In genomic region chr2:128264881-128265607, GRCh38 we compare ENCODE assay signal across 23 cellular contexts.
"Had no signal": no experiment of that assay in that cellular context is flagged by ENCODE, and none has a peak within 500 bp of the region (broad histone marks: within the 10 kb centered on the region; RNA-seq: fewer than 3 reads in every experiment).

No MANE protein-coding gene starts in this region.

- H3K27me3 ChIP-seq: body of pancreas, foreskin keratinocyte, vagina had no signal

- H3K4me3 Mint-ChIP-seq: activated CD4-positive, alpha-beta memory T cell treated with anti-CD3 and anti-CD28 coated beads, Interleukin-2, amount 10 ng/mL, durations not matched to agents 7 days and 5 days; activated CD4-positive, alpha-beta T cell treated with anti-CD3 and anti-CD28 coated beads, Interleukin-2, amount 10 ng/mL, durations not matched to agents 24 days and 14 days; activated naive CD8-positive, alpha-beta T cell treated with anti-CD3 and anti-CD28 coated beads, Interleukin-2, amount 50 U/mL, for 24 hours; dendritic cell treated with granulocyte-macrophage colony-stimulating factor and Interleukin-4, amounts not matched to agents 40 ng/mL and 50 ng/mL, for 4 days; naive thymus-derived CD4-positive, alpha-beta T cell; stimulated activated naive B cell treated with anti-CD40 and anti-IgM and Interleukin-4, amounts not matched to agents 10 μg/mL and 1 μg/mL and 100 μg/mL, for 72 hours; T-cell; T-helper 2 cell treated with Interferon-gamma antibody and Interleukin-4, amounts not matched to agents 5 μg/mL and 100 μg/mL, for 36 hours; type B pancreatic cell had no signal

- H3K27me3 Mint-ChIP-seq: activated CD4-positive, alpha-beta memory T cell treated with anti-CD3 and anti-CD28 coated beads, Interleukin-2, amount 10 ng/mL, durations not matched to agents 7 days and 5 days; activated CD4-positive, alpha-beta T cell treated with anti-CD3 and anti-CD28 coated beads, Interleukin-2, amount 10 ng/mL, durations not matched to agents 24 days and 14 days; activated naive CD8-positive, alpha-beta T cell treated with anti-CD3 and anti-CD28 coated beads, Interleukin-2, amount 50 U/mL, for 24 hours; naive thymus-derived CD4-positive, alpha-beta T cell; stimulated activated naive B cell treated with anti-CD40 and anti-IgM and Interleukin-4, amounts not matched to agents 10 μg/mL and 1 μg/mL and 100 μg/mL, for 72 hours; T-cell; type B pancreatic cell had no signal

- H3K27ac Mint-ChIP-seq: activated CD4-positive, alpha-beta memory T cell treated with anti-CD3 and anti-CD28 coated beads, Interleukin-2, amount 10 ng/mL, durations not matched to agents 7 days and 5 days; activated CD4-positive, alpha-beta T cell treated with anti-CD3 and anti-CD28 coated beads, Interleukin-2, amount 10 ng/mL, durations not matched to agents 24 days and 14 days; activated naive CD8-positive, alpha-beta T cell treated with anti-CD3 and anti-CD28 coated beads, Interleukin-2, amount 50 U/mL, for 24 hours; dendritic cell treated with granulocyte-macrophage colony-stimulating factor and Interleukin-4, amounts not matched to agents 40 ng/mL and 50 ng/mL, for 4 days; naive thymus-derived CD4-positive, alpha-beta T cell; stimulated activated naive B cell treated with anti-CD40 and anti-IgM and Interleukin-4, amounts not matched to agents 10 μg/mL and 1 μg/mL and 100 μg/mL, for 72 hours; T-cell; T-helper 2 cell treated with Interferon-gamma antibody and Interleukin-4, amounts not matched to agents 5 μg/mL and 100 μg/mL, for 36 hours; type B pancreatic cell had no signal

- H3K4me1 ChIP-seq: body of pancreas, foreskin keratinocyte, lower lobe of right lung, parathyroid adenoma had no signal

- H3K4me1 Mint-ChIP-seq: activated CD4-positive, alpha-beta memory T cell treated with anti-CD3 and anti-CD28 coated beads, Interleukin-2, amount 10 ng/mL, durations not matched to agents 7 days and 5 days; activated CD4-positive, alpha-beta T cell treated with anti-CD3 and anti-CD28 coated beads, Interleukin-2, amount 10 ng/mL, durations not matched to agents 24 days and 14 days; activated naive CD8-positive, alpha-beta T cell treated with anti-CD3 and anti-CD28 coated beads, Interleukin-2, amount 50 U/mL, for 24 hours; naive thymus-derived CD4-positive, alpha-beta T cell; T-cell had no signal

- H3K36me3 ChIP-seq: vagina had no signal

- H3K9ac ChIP-seq: parathyroid adenoma had no signal

- H3K27ac ChIP-seq: body of pancreas, foreskin keratinocyte, lower lobe of right lung, parathyroid adenoma, vagina, VCaP had no signal

- H3K9me3 Mint-ChIP-seq: activated CD4-positive, alpha-beta memory T cell treated with anti-CD3 and anti-CD28 coated beads, Interleukin-2, amount 10 ng/mL, durations not matched to agents 7 days and 5 days; activated CD4-positive, alpha-beta T cell treated with anti-CD3 and anti-CD28 coated beads, Interleukin-2, amount 10 ng/mL, durations not matched to agents 24 days and 14 days; activated naive CD8-positive, alpha-beta T cell treated with anti-CD3 and anti-CD28 coated beads, Interleukin-2, amount 50 U/mL, for 24 hours; dendritic cell treated with granulocyte-macrophage colony-stimulating factor and Interleukin-4, amounts not matched to agents 40 ng/mL and 50 ng/mL, for 4 days; immature natural killer cell; naive thymus-derived CD4-positive, alpha-beta T cell; stimulated activated naive B cell treated with anti-CD40 and anti-IgM and Interleukin-4, amounts not matched to agents 10 μg/mL and 1 μg/mL and 100 μg/mL, for 72 hours; T-cell; T-helper 2 cell treated with Interferon-gamma antibody and Interleukin-4, amounts not matched to agents 5 μg/mL and 100 μg/mL, for 36 hours; type B pancreatic cell had no signal

- H3K4me3 ChIP-seq: body of pancreas, lower lobe of right lung, vagina had no signal

- H3K9me3 ChIP-seq: body of pancreas, lower lobe of right lung, vagina had no signal

- DNase-seq: activated CD4-positive, alpha-beta memory T cell treated with anti-CD3 and anti-CD28 coated beads, Interleukin-2, amount 10 ng/mL, durations not matched to agents 7 days and 5 days; activated CD4-positive, alpha-beta T cell treated with anti-CD3 and anti-CD28 coated beads, Interleukin-2, amount 10 ng/mL, durations not matched to agents 24 days and 14 days; activated gamma-delta T cell; activated naive CD4-positive, alpha-beta T cell treated with anti-CD3 and anti-CD28 coated beads, Interleukin-2, amount 50 U/mL, for 16 hours; activated naive CD8-positive, alpha-beta T cell treated with anti-CD3 and anti-CD28 coated beads, Interleukin-2, amount 50 U/mL, for 24 hours; activated T-cell treated with anti-CD3 and anti-CD28 coated beads, Interleukin-2, amount 50 U/mL, for 48 hours; body of pancreas; effector CD4-positive, alpha-beta T cell; foreskin keratinocyte; immature natural killer cell; lower lobe of right lung; mesendoderm; naive thymus-derived CD4-positive, alpha-beta T cell; stimulated activated CD4-positive, alpha-beta T cell treated with anti-CD3 and anti-CD28 coated beads, Interleukin-2, amount 100 ng/mL, for 48 hours; stimulated activated CD8-positive, alpha-beta memory T cell treated with anti-CD3 and anti-CD28 coated beads, Interleukin-4, amount 100 ng/mL, for 48 hours; stimulated activated naive B cell treated with anti-CD40 and anti-IgM and Interleukin-4, amounts not matched to agents 10 μg/mL and 1 μg/mL and 100 μg/mL, for 72 hours; T-cell had no signal

- H3K36me3 Mint-ChIP-seq: immature natural killer cell, T-cell, type B pancreatic cell had no signal
